16 cellular contexts compared by ENCODE assay signal in genomic region chr20:2753456-2754040, GRCh38. TPM values are rescaled to one million over a fixed set of nuclear protein-coding genes. Genes with fewer than 3 reads are reported as not detected.
DNase-seq lines count a peak whose midpoint lies in the region; ATAC-seq, FAIRE-seq and TF ChIP-seq lines count a peak whose summit lies in the region.
"Had no signal": no experiment of that assay in that cellular context is flagged by ENCODE, and none has a peak within 500 bp of the region (broad histone marks: within the 10 kb centered on the region; RNA-seq: fewer than 3 reads in every experiment).

No MANE protein-coding gene starts in this region.

- FAIRE-seq in astrocyte (lab: Jason Lieb, UNC) = no peak
- FAIRE-seq: frontal cortex had no signal

- H2BK12ac ChIP-seq in trophoblast cell (ENCODE audit: low read length) = no peak overlapping the region

- H3K79me2 ChIP-seq in astrocyte (ENCODE audit: insufficient read depth, low read length) (no peaks in the 10 kb centered on the region), osteoblast (ENCODE audit: insufficient read depth, low read length) (no peaks in the 10 kb centered on the region), trophoblast cell (ENCODE audit: control insufficient read depth, insufficient read depth, low read length, poor library complexity) (no peaks in the 10 kb centered on the region)

- H3K27ac ChIP-seq in astrocyte (ENCODE audit: low read depth, low read length) (no peak overlapping the region), osteoblast (ENCODE audit: low read depth, low read length) (no peak overlapping the region), trophoblast cell (ENCODE audit: low read depth, low read length) (no peak overlapping the region), upper lobe of right lung (no peak overlapping the region)
- H3K27ac ChIP-seq: tibial artery had no signal

- H3K36me3 ChIP-seq in Caco-2 (ENCODE audit: control insufficient read depth, insufficient read depth, low read length) (no peaks in the 10 kb centered on the region), astrocyte (ENCODE audit: insufficient read depth, low read length) (no peaks in the 10 kb centered on the region), osteoblast (ENCODE audit: insufficient read depth, low read length) (no peaks in the 10 kb centered on the region), trophoblast cell (ENCODE audit: control insufficient read depth in 1 of 2, insufficient read depth in 2 of 2, low read length in 2 of 2) (no peaks in the 10 kb centered on the region), upper lobe of right lung (no peaks in the 10 kb centered on the region)
- H3K36me3 ChIP-seq: tibial artery had no signal

- no peak overlapping the region for H3K23ac ChIP-seq in trophoblast cell (ENCODE audit: low read length)

- no peak overlapping the region for H2BK120ac ChIP-seq in trophoblast cell (ENCODE audit: insufficient read depth, low read length, poor library complexity)

- no peak for DNase-seq in T-helper 2 cell treated with Interferon-gamma antibody and Interleukin-4, amounts not matched to agents 5 μg/mL and 100 μg/mL, for 36 hours (ENCODE audit: low spot score)
- DNase-seq in T-helper 2 cell (no peak), Caco-2 (no peak), astrocyte (ENCODE audit: low read depth) (no peak), osteoblast (ENCODE audit: insufficient read length, low spot score, missing footprints) (peak; percentile 78), trophoblast cell (no peak), upper lobe of right lung (no peak)
- DNase-seq: 8988T, aorta, GDM1, NCI-H510A treated with DMSO at 0.1 percent for 48 hours, SIG-M5, tibial artery had no signal

- TF ChIP-seq CTCF in Caco-2 (IDR thresholded peaks at IDR 0.05; ENCODE audit: insufficient read depth in 1 of 2, low read depth in 1 of 2, low read length in 1 of 2, severe bottlenecking in 1 of 2, unreplicated experiment in 1 of 2) (no peak), astrocyte (IDR thresholded peaks at IDR 0.05; ENCODE audit: insufficient read depth, low read depth, low read length) (no peak), osteoblast (IDR thresholded peaks at IDR 0.05; ENCODE audit: extremely low read depth, low read depth, low read length) (no peak), upper lobe of right lung (IDR thresholded peaks at IDR 0.05) (no peak)

- H3K79me1 ChIP-seq in trophoblast cell (ENCODE audit: low read length) = no peaks in the 10 kb centered on the region

- H3K4me1 Mint-ChIP-seq in T-helper 2 cell treated with Interferon-gamma antibody and Interleukin-4, amounts not matched to agents 5 μg/mL and 100 μg/mL, for 36 hours (ENCODE audit: low read depth) = peaks cover 14% of the 10 kb centered on the region
- H3K4me1 Mint-ChIP-seq in Caco-2 (ENCODE audit: low read depth, unreplicated experiment) = peaks cover 21% of the 10 kb centered on the region
- H3K4me1 Mint-ChIP-seq in astrocyte (ENCODE audit: low read depth, unreplicated experiment) = peaks cover 4% of the 10 kb centered on the region

- CTCF ChIA-PET in Caco-2 (lab: Charles Lee) = interaction anchor here (1.1 to 2.2 kb wide), 4 partner anchors 10 to 99 kb away, joined by 3 to 8 read pairs (median 4); no protein-coding TSS in a partner anchor

- H4K8ac ChIP-seq in trophoblast cell (ENCODE audit: low read depth, low read length) = no peak overlapping the region

- no TSS peak for BruUV-seq in Caco-2 (replicated peaks; lab: Mats Ljungman, UMichigan)

- H3K27me3 ChIP-seq in Caco-2 (replicated peaks; ENCODE audit: control insufficient read depth, insufficient read depth, low read length) (no peaks in the 10 kb centered on the region; the same call in 1 of the 2 replicates), astrocyte (ENCODE audit: insufficient read depth, low read length) (peaks cover 61% of the 10 kb centered on the region), osteoblast (ENCODE audit: insufficient read depth, low read length) (peaks cover 63% of the 10 kb centered on the region), trophoblast cell (ENCODE audit: insufficient read depth, low read length) (peaks cover 51% of the 10 kb centered on the region), upper lobe of right lung (no peaks in the 10 kb centered on the region)

- H3K27me3 Mint-ChIP-seq in T-helper 2 cell treated with Interferon-gamma antibody and Interleukin-4, amounts not matched to agents 5 μg/mL and 100 μg/mL, for 36 hours (ENCODE audit: low read depth) = peaks cover 45% of the 10 kb centered on the region
- peaks cover 7% of the 10 kb centered on the region for H3K27me3 Mint-ChIP-seq in Caco-2 (ENCODE audit: insufficient read depth, unreplicated experiment)
- H3K27me3 Mint-ChIP-seq in astrocyte (ENCODE audit: low read depth, unreplicated experiment) = peaks cover 74% of the 10 kb centered on the region

- H2AK5ac ChIP-seq in trophoblast cell (ENCODE audit: low read length) = no peak overlapping the region

- H3K4me2 ChIP-seq in astrocyte (ENCODE audit: low read length) (no peak overlapping the region), osteoblast (ENCODE audit: insufficient read depth, low read length) (no peak overlapping the region), trophoblast cell (ENCODE audit: low read length) (no peak overlapping the region)

- H3K9me3 Mint-ChIP-seq in T-helper 2 cell treated with Interferon-gamma antibody and Interleukin-4, amounts not matched to agents 5 μg/mL and 100 μg/mL, for 36 hours = no peaks in the 10 kb centered on the region
- H3K9me3 Mint-ChIP-seq in Caco-2 (ENCODE audit: unreplicated experiment) (no peaks in the 10 kb centered on the region), astrocyte (ENCODE audit: unreplicated experiment) (peaks cover 2% of the 10 kb centered on the region)

- H3K9ac ChIP-seq in astrocyte (ENCODE audit: low read length) (no peak overlapping the region), trophoblast cell (ENCODE audit: low read length) (no peak overlapping the region)

- no peak overlapping the region for H3K18ac ChIP-seq in trophoblast cell (ENCODE audit: low read length)

- ATAC-seq in GM19452 (IDR thresholded peaks at IDR 0.05; ENCODE audit: unreplicated experiment) (no peak), upper lobe of right lung (no peak)

- H4K91ac ChIP-seq in trophoblast cell (ENCODE audit: low read depth, low read length) = no peak overlapping the region

- H4K20me1 ChIP-seq in astrocyte (ENCODE audit: insufficient read depth, low read length) (peaks cover 3% of the 10 kb centered on the region), osteoblast (ENCODE audit: insufficient read depth, low read length) (no peaks in the 10 kb centered on the region)

- H2AFZ ChIP-seq in astrocyte (ENCODE audit: low read depth, low read length) = no peak overlapping the region
- no peak overlapping the region for H2AFZ ChIP-seq in osteoblast (ENCODE audit: low read length)
- H2AFZ ChIP-seq in trophoblast cell (ENCODE audit: insufficient read depth, low read length, poor library complexity) = no peak overlapping the region

- POLR2A ChIA-PET in Caco-2 (lab: Charles Lee) = no interaction called here

- no peak overlapping the region for H4K12ac ChIP-seq in trophoblast cell (ENCODE audit: low read depth, low read length)

- H3K4me1 ChIP-seq in Caco-2 (peaks cover 30% of the 10 kb centered on the region), astrocyte (ENCODE audit: insufficient read depth, low read length) (peaks cover 15% of the 10 kb centered on the region), osteoblast (ENCODE audit: insufficient read depth, low read length) (peaks cover 13% of the 10 kb centered on the region), trophoblast cell (ENCODE audit: control insufficient read depth in 1 of 2, insufficient read depth in 2 of 2, low read length in 2 of 2) (peaks cover 9 to 16% of the 10 kb centered on the region in 2 experiments), upper lobe of right lung (peaks cover 23% of the 10 kb centered on the region)

- H3K14ac ChIP-seq in trophoblast cell (ENCODE audit: low read length) = no peak overlapping the region

- H3K9me3 ChIP-seq in Caco-2 = no peaks in the 10 kb centered on the region
- H3K9me3 ChIP-seq in astrocyte (ENCODE audit: insufficient read depth, low read depth, low read length) = no peaks in the 10 kb centered on the region
- H3K9me3 ChIP-seq in osteoblast (ENCODE audit: low read depth, low read length) = no peaks in the 10 kb centered on the region
- H3K9me3 ChIP-seq in trophoblast cell (ENCODE audit: insufficient read depth, low read depth, low read length) = no peaks in the 10 kb centered on the region
- no peaks in the 10 kb centered on the region for H3K9me3 ChIP-seq in upper lobe of right lung
- H3K9me3 ChIP-seq: tibial artery had no signal

- no peaks in the 10 kb centered on the region for H3K36me3 Mint-ChIP-seq in T-helper 2 cell treated with Interferon-gamma antibody and Interleukin-4, amounts not matched to agents 5 μg/mL and 100 μg/mL, for 36 hours (ENCODE audit: low read depth)
- H3K36me3 Mint-ChIP-seq in Caco-2 (ENCODE audit: insufficient read depth, unreplicated experiment) = no peaks in the 10 kb centered on the region
- H3K36me3 Mint-ChIP-seq in astrocyte (ENCODE audit: low read depth, unreplicated experiment) = no peaks in the 10 kb centered on the region

- peak overlapping the region; percentile 57 for H3K4me3 Mint-ChIP-seq in T-helper 2 cell treated with Interferon-gamma antibody and Interleukin-4, amounts not matched to agents 5 μg/mL and 100 μg/mL, for 36 hours
- H3K4me3 Mint-ChIP-seq in Caco-2 (ENCODE audit: unreplicated experiment) = peak overlapping the region; percentile 73
- no peak overlapping the region for H3K4me3 Mint-ChIP-seq in astrocyte (ENCODE audit: unreplicated experiment)

- no peak overlapping the region for H2BK5ac ChIP-seq in trophoblast cell (ENCODE audit: low read depth, low read length, poor library complexity)

- peak overlapping the region; percentile 31 for H3K27ac Mint-ChIP-seq in T-helper 2 cell treated with Interferon-gamma antibody and Interleukin-4, amounts not matched to agents 5 μg/mL and 100 μg/mL, for 36 hours
- H3K27ac Mint-ChIP-seq in Caco-2 (ENCODE audit: unreplicated experiment) = no peak overlapping the region
- peak overlapping the region; percentile 18 for H3K27ac Mint-ChIP-seq in astrocyte (ENCODE audit: unreplicated experiment)

- no CpG with 5 or more reads among the region's 6 CpGs for WGBS in trophoblast cell (ENCODE audit: extremely low coverage, insufficient coverage, insufficient read length)

- H3K4me3 ChIP-seq in Caco-2 (ENCODE audit: low read depth, low read length) (no peak overlapping the region), astrocyte (ENCODE audit: insufficient read depth, low read depth, low read length) (no peak overlapping the region), osteoblast (ENCODE audit: insufficient read depth, low read length) (no peak overlapping the region), trophoblast cell (ENCODE audit: low read depth, low read length) (no peak overlapping the region), upper lobe of right lung (no peak overlapping the region)
- H3K4me3 ChIP-seq: lung had no signal

- H3K4ac ChIP-seq in trophoblast cell (ENCODE audit: low read depth, low read length) = no peak overlapping the region

- intact Hi-C loops in Caco-2 (cut with micrococcal nuclease; ENCODE audit: unreplicated experiment) (no loop called here), upper lobe of right lung (cut with DNase I) (no loop called here)

RNA-seq across cellular contexts. Expression of gene CPXM1, which starts 46.9 kb away (rescaled TPM):
- not detected in 2 replicates for total RNA-seq in Caco-2 (2022)
- 10.6 and 10.9 TPM in 2 replicates for total RNA-seq in astrocyte
- total RNA-seq in osteoblast = under 0.01 and 0.88 TPM in 2 replicates
- 21.0 and 21.4 TPM in 2 replicates for polyA plus RNA-seq in trophoblast cell (2013)
- total RNA-seq in upper lobe of right lung = 1.3 TPM
